Comparison of ENCODE assay signal across 5 cellular contexts in the genomic region with DNA sequence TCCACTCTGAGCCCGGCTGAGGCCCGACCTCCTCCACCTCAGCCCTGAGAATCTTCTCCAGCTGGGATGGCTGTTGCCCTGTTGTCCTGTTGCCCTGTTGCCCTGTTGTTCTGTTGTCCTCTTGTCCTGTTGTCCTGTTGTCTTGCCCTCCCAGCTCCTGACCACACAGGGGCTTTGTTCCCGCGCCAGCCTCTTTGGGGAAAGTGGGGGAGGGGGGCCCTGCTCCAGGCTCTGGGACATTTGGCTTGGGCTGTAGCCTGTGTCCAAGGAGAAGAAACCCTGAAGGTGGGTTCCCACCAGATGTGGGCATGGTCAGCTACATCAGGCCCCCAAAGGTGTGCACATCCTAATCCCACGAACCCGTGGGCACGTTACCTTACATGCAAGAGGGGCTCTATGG.
DNase-seq lines count a peak whose midpoint lies in the region; ATAC-seq and TF ChIP-seq lines count a peak whose summit lies in the region.
"Not testable (repeated sequence)": the region's sequence is repeated elsewhere in the genome, so short reads cannot be mapped to it uniquely, and the experiment has no call there.

No MANE protein-coding gene starts in this region.

- peaks cover 68% of the 10 kb centered on the region for H3K4me1 ChIP-seq in BLaER1

- peaks cover 20% of the 10 kb centered on the region for H3K4me1 Mint-ChIP-seq in glutamatergic neuron (ENCODE audit: low read depth, unreplicated experiment)
- H3K4me1 Mint-ChIP-seq in natural killer cell, result not testable (repeated sequence)

- not testable (repeated sequence) for H3K27me3 Mint-ChIP-seq in glutamatergic neuron (ENCODE audit: unreplicated experiment); natural killer cell (ENCODE audit: low read depth in 2 of 2)

- H3K9me3 ChIP-seq in BLaER1, result not testable (repeated sequence)

- TF ChIP-seq CTCF in glutamatergic neuron (IDR thresholded peaks at IDR 0.05; ENCODE audit: partially characterized antibody, unreplicated experiment); natural killer cell (IDR thresholded peaks at IDR 0.05): not testable (repeated sequence)

- not testable (repeated sequence) for H4K20me1 ChIP-seq in BLaER1

- not testable (repeated sequence) for DNase-seq in glutamatergic neuron
- DNase-seq in left lobe of liver (ENCODE audit: low spot score), result peak; percentile 40
- DNase-seq in natural killer cell, result peak; percentile 4
- DNase-seq in sciatic nerve (ENCODE audit: low spot score), result peak; percentile 45

- not testable (repeated sequence) for H3K4me3 Mint-ChIP-seq in glutamatergic neuron (ENCODE audit: unreplicated experiment); natural killer cell

- not testable (repeated sequence) for H3K4me3 ChIP-seq in BLaER1

- not testable (repeated sequence) for H3K36me3 Mint-ChIP-seq in glutamatergic neuron (ENCODE audit: unreplicated experiment); natural killer cell

- H3K27me3 ChIP-seq in BLaER1, result not testable (repeated sequence)

- ATAC-seq in left lobe of liver, natural killer cell, sciatic nerve: not testable (repeated sequence)

- intact Hi-C loops in natural killer cell (cut with micrococcal nuclease); sciatic nerve (cut with DNase I): not testable (repeated sequence)

- H3K27ac ChIP-seq in BLaER1, result not testable (repeated sequence)

- H3K4me2 ChIP-seq in BLaER1, result peak overlapping the region; percentile 63

- not testable (repeated sequence) for H3K36me3 ChIP-seq in BLaER1

- peaks cover 10% of the 10 kb centered on the region for H3K9me3 Mint-ChIP-seq in glutamatergic neuron (ENCODE audit: unreplicated experiment)
- H3K9me3 Mint-ChIP-seq in natural killer cell, result not testable (repeated sequence)

- peak overlapping the region; percentile 8 for H3K27ac Mint-ChIP-seq in glutamatergic neuron (ENCODE audit: unreplicated experiment)
- not testable (repeated sequence) for H3K27ac Mint-ChIP-seq in natural killer cell

- not testable (repeated sequence) for H3K9ac ChIP-seq in BLaER1
